Comparison of ENCODE assay signal across 19 cellular contexts in the genomic region with DNA sequence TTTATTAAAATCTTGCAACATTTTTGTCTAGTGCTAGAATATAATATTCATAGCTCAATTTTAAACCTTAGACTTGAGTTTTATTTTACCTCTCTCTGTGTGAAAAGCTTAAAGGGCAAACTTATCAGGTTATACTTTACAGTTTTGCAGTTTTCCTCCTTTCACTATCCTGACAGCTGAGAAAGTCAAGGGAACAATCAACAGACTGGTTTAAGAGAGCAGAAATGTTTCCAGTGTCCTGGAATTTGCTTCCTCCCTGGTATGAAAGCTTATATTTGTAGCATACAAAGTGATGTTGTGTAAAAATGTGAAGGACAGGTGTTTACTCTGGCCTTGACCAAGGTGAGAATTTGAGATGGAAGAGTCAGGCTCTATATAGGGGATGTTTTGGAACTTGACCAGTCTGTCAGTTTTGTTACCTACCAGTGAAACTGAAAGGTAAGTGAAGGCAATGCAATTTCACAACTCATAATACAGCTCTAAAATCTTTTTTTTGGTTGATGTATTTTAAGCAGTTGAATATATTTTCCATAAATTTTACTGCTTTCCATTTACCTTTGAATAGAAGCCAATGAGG.
"Had no signal": no experiment of that assay in that cellular context is flagged by ENCODE, and none has a peak within 500 bp of the region (broad histone marks: within the 10 kb centered on the region; RNA-seq: fewer than 3 reads in every experiment).

No MANE protein-coding gene starts in this region.

- H3K27me3 ChIP-seq: dorsolateral prefrontal cortex, heart left ventricle, sigmoid colon, stomach, transverse colon had no signal

- H3K4me3 ChIP-seq: dorsolateral prefrontal cortex, heart left ventricle, left ventricle myocardium inferior, lower lobe of right lung, sigmoid colon, stomach, thoracic aorta, transverse colon had no signal

- H3K27ac ChIP-seq: dorsolateral prefrontal cortex, heart left ventricle, left ventricle myocardium inferior, lower lobe of right lung, sigmoid colon, stomach, thoracic aorta, transverse colon had no signal

- DNase-seq: cortex of kidney; dorsolateral prefrontal cortex; effector CD8-positive, alpha-beta T cell; foreskin melanocyte; heart left ventricle; hypothalamus; islet precursor cell; left ventricle myocardium inferior; lower lobe of right lung; naive B cell; nephron progenitor cell; sigmoid colon; small intestine; stimulated activated CD4-positive, alpha-beta T cell treated with anti-CD3 and anti-CD28 coated beads, Interleukin-12 subunit alpha, Interleukin-12 subunit beta, amount 100 ng/mL, for 4 hours; stimulated activated naive CD4-positive, alpha-beta T cell; stomach; substantia nigra; transverse colon had no signal

- H3K36me3 ChIP-seq: heart left ventricle, left ventricle myocardium inferior, lower lobe of right lung, sigmoid colon, stomach, thoracic aorta, transverse colon had no signal

- ATAC-seq: heart left ventricle, lower lobe of right lung had no signal

- H3K4me1 ChIP-seq: lower lobe of right lung, sigmoid colon, transverse colon had no signal

- H3K9me3 ChIP-seq: heart left ventricle, left ventricle myocardium inferior, lower lobe of right lung, sigmoid colon, stomach, thoracic aorta, transverse colon had no signal
